Comparison of ENCODE assay signal across 2 cellular contexts in genomic region chr4:145231906-145232700, GRCh38.
TF ChIP-seq lines count a peak whose summit lies in the region.

No MANE protein-coding gene starts in this region.

TF ChIP-seq in IMR-90, 13 proteins besides CTCF, POLR2A, EP300 and RAD21:
- TF ChIP-seq MXI1 (IDR thresholded peaks at IDR 0.05; ENCODE audit: borderline replicate concordance, low read depth, low read length): no peak
- TF ChIP-seq CHD1 (IDR thresholded peaks at IDR 0.05; ENCODE audit: low read depth, low read length): no peak
- no peak for TF ChIP-seq MAFK (IDR thresholded peaks at IDR 0.05; ENCODE audit: low read depth, low read length)
- TF ChIP-seq MAZ (IDR thresholded peaks at IDR 0.05; ENCODE audit: borderline replicate concordance, low read depth, low read length): no peak
- no peak for TF ChIP-seq SMC3 (IDR thresholded peaks at IDR 0.05; ENCODE audit: low read depth, low read length)
- TF ChIP-seq, protein P1, sequence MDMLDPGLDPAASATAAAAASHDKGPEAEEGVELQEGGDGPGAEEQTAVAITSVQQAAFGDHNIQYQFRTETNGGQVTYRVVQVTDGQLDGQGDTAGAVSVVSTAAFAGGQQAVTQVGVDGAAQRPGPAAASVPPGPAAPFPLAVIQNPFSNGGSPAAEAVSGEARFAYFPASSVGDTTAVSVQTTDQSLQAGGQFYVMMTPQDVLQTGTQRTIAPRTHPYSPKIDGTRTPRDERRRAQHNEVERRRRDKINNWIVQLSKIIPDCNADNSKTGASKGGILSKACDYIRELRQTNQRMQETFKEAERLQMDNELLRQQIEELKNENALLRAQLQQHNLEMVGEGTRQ (IDR thresholded peaks at IDR 0.05; ENCODE audit: low read depth, low read length): no peak
- TF ChIP-seq RFX5 (IDR thresholded peaks at IDR 0.05; ENCODE audit: low read depth, low read length): no peak
- no peak for TF ChIP-seq RCOR1 (IDR thresholded peaks at IDR 0.05; ENCODE audit: insufficient replicate concordance, low read length)
- TF ChIP-seq NFE2L2 (IDR thresholded peaks at IDR 0.05; ENCODE audit: low read depth, low read length): no peak
- TF ChIP-seq FOS (IDR thresholded peaks at IDR 0.05; ENCODE audit: low read depth, low read length): no peak
- no peak for TF ChIP-seq CEBPB (IDR thresholded peaks at IDR 0.05; ENCODE audit: low read depth, low read length)
- no peak for TF ChIP-seq BHLHE40 (IDR thresholded peaks at IDR 0.05; ENCODE audit: low read depth, low read length)
- TF ChIP-seq ELK1 (IDR thresholded peaks at IDR 0.05; ENCODE audit: borderline replicate concordance, low read depth, low read length): no peak

TF ChIP-seq in GM12878, 131 proteins besides CTCF, POLR2A, EP300 and RAD21:
- TF ChIP-seq IRF4 (IDR thresholded peaks at IDR 0.05; ENCODE audit: low read depth, low read length) (no peak), PAX8 (IDR thresholded peaks at IDR 0.05) (no peak), ZBTB40 (IDR thresholded peaks at IDR 0.05; ENCODE audit: borderline replicate concordance) (peak; percentile 64), RELB (IDR thresholded peaks at IDR 0.05; ENCODE audit: low read depth) (no peak)
TF ChIP-seq in GM12878: peak in this region for 1.
